19 cellular contexts compared by ENCODE assay signal in the genomic region with DNA sequence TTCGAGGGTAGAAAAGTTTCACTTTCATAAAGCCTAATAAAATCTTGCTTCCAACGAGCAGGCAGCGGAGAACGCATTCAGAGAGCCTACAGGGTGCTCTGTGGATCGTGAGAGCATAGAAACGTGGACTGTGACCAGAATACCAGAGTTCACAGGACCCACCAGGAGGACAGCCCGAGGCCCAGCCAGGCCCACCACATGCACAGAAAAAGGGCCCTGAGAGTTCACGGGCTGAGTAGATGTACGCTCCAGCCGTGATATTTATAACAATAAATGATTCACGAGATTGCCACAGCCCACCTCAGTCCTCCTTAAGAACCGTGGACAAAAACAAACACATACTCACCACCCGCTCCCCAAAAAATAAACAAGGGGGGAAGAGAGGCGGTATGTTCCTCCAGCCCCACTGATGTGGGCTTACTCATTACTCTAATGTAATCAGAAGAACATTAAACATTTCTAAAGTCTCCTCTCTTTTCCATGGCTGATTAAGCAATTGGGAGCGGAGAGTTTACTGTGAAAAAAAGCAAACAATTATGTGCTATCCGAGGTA.
A peak's percentile ranks its signal among the peaks of the same experiment; 100 is the strongest.
DNase-seq lines count a peak whose midpoint lies in the region; TF ChIP-seq lines count a peak whose summit lies in the region.
"Had no signal": no experiment of that assay in that cellular context is flagged by ENCODE, and none has a peak within 500 bp of the region (broad histone marks: within the 10 kb centered on the region; RNA-seq: fewer than 3 reads in every experiment).

No MANE protein-coding gene starts in this region.

- intact Hi-C loops in vagina (cut with DNase I) (loop anchor here (10.0 kb wide), 1 partner anchor 86 kb away; no protein-coding TSS in a partner anchor), MCF 10A (cut with micrococcal nuclease) (no loop called here)

- H3K36me3 Mint-ChIP-seq in MCF 10A (ENCODE audit: insufficient read depth, unreplicated experiment) = no peaks in the 10 kb centered on the region

- TF ChIP-seq CTCF in vagina (IDR thresholded peaks at IDR 0.05) (no peak), MCF 10A (IDR thresholded peaks at IDR 0.05; ENCODE audit: unreplicated experiment) (no peak)

- TF ChIP-seq POLR2A in vagina (IDR thresholded peaks at IDR 0.05) = no peak

- H3K4me3 Mint-ChIP-seq in MCF 10A (ENCODE audit: unreplicated experiment) = no peak overlapping the region
- H3K4me3 Mint-ChIP-seq: neural progenitor cell had no signal

- H3K4me3 ChIP-seq in SJSA1 (0 out of 2 replicates have a peak overlapping the region, but pooled peaks have one; percentile 3), rectal smooth muscle tissue (ENCODE audit: low read length) (peak overlapping the region; percentile 25), vagina (peak overlapping the region; percentile 6 to 12)
- H3K4me3 ChIP-seq: neural progenitor cell, SK-N-MC had no signal

- H3K4me1 ChIP-seq in SJSA1 (replicated peaks) (peaks cover 34% of the 10 kb centered on the region), rectal smooth muscle tissue (ENCODE audit: control insufficient read depth, insufficient read depth, low read length) (no peaks in the 10 kb centered on the region), vagina (no peaks in the 10 kb centered on the region)
- H3K4me1 ChIP-seq: Peyer's patch had no signal

- no peak overlapping the region for H3K9ac ChIP-seq in rectal smooth muscle tissue (ENCODE audit: low read length)
- H3K9ac ChIP-seq: neural progenitor cell had no signal

- H3K27ac ChIP-seq in SJSA1 (peak overlapping the region; percentile 62), rectal smooth muscle tissue (ENCODE audit: low read depth, low read length) (no peak overlapping the region), vagina (peak overlapping the region; percentile 56)
- H3K27ac ChIP-seq: esophagus muscularis mucosa, neural progenitor cell, SK-N-MC had no signal

- H3K36me3 ChIP-seq in SJSA1 (no peaks in the 10 kb centered on the region), rectal smooth muscle tissue (ENCODE audit: control insufficient read depth, insufficient read depth, low read length) (no peaks in the 10 kb centered on the region), vagina (no peaks in the 10 kb centered on the region)
- H3K36me3 ChIP-seq: esophagus muscularis mucosa, neural progenitor cell, Peyer's patch had no signal

- peaks cover 46% of the 10 kb centered on the region for H3K27me3 Mint-ChIP-seq in MCF 10A (ENCODE audit: insufficient read depth, unreplicated experiment)

- no TSS peak for BruUV-seq in MCF 10A (replicated peaks; lab: Mats Ljungman, UMichigan)

- H3K27me3 ChIP-seq in SJSA1 (replicated peaks) (peaks cover 7% of the 10 kb centered on the region; the same call in 1 of the 2 replicates), rectal smooth muscle tissue (ENCODE audit: control insufficient read depth, insufficient read depth, low read length) (no peaks in the 10 kb centered on the region), vagina (no peaks in the 10 kb centered on the region)
- H3K27me3 ChIP-seq: esophagus muscularis mucosa, neural progenitor cell, Peyer's patch had no signal

- H3K9me3 Mint-ChIP-seq in MCF 10A (ENCODE audit: unreplicated experiment) = no peaks in the 10 kb centered on the region
- H3K9me3 Mint-ChIP-seq: neural progenitor cell had no signal

- peak; percentile 86 to 96 for DNase-seq in SJSA1 (ENCODE audit: low read depth in 1 of 2, low spot score in 2 of 2)
- DNase-seq in fibroblast of peridontal ligament (ENCODE audit: extremely low read depth) = peak; percentile 58
- no peak for DNase-seq in vagina (ENCODE audit: extremely low spot score in 2 of 2)
- no peak for DNase-seq in MCF 10A (ENCODE audit: unreplicated experiment)
- DNase-seq in inferior parietal cortex (ENCODE audit: extremely low spot score) = no peak
- DNase-seq in SHP77 (lab: John Stamatoyannopoulos, UW) = no peak
- DNase-seq: activated CD4-positive, alpha-beta T cell treated with anti-CD3 and anti-CD28 coated beads, Interleukin-2, amount 50 U/mL, for 48 hours; amniotic stem cell; central memory CD4-positive, alpha-beta T cell; effector CD8-positive, alpha-beta T cell; H7; Karpas-422; NCI-H2029; NCI-H226; Peyer's patch had no signal

- H3K4me1 Mint-ChIP-seq in MCF 10A (ENCODE audit: insufficient read depth, unreplicated experiment) = no peaks in the 10 kb centered on the region

- H3K9me3 ChIP-seq in SJSA1 (replicated peaks) (no peaks in the 10 kb centered on the region), vagina (no peaks in the 10 kb centered on the region)
- H3K9me3 ChIP-seq: esophagus muscularis mucosa, Peyer's patch had no signal

- no peak overlapping the region for H3K27ac Mint-ChIP-seq in MCF 10A (ENCODE audit: low read depth, unreplicated experiment)

- CTCF ChIA-PET in MCF 10A (lab: Yijun Ruan, JAX) = no interaction called here

- POLR2A ChIA-PET in MCF 10A (lab: Yijun Ruan, JAX) = no interaction called here

Comparison
In these comparisons a context has a peak if more than half of its experiments do, and no peak if none do; other contexts are left out.
1. DNase-seq: peak in SJSA1 (2 of 2) and fibroblast of peridontal ligament (single experiment); none in vagina (0 of 2), MCF 10A (single experiment), inferior parietal cortex (single experiment) and SHP77 (0 of 2).
2. Peak in every context shown above with its lines, with median percentiles within 50 percentile points of each other: H3K4me3 ChIP-seq.